16 cellular contexts compared by ENCODE assay signal in genomic region chr3:132083583-132084372, GRCh38. TPM values are rescaled to one million over a fixed set of nuclear protein-coding genes. Genes with fewer than 3 reads are reported as not detected.
DNase-seq lines count a peak whose midpoint lies in the region; ATAC-seq and TF ChIP-seq lines count a peak whose summit lies in the region.
"Had no signal": no experiment of that assay in that cellular context is flagged by ENCODE, and none has a peak within 500 bp of the region (broad histone marks: within the 10 kb centered on the region; RNA-seq: fewer than 3 reads in every experiment).

No MANE protein-coding gene starts in this region.

- H3F3A ChIP-seq in GM23248 (ENCODE audit: insufficient read depth) (peaks cover 6% of the 10 kb centered on the region; the same call in 1 of the 2 replicates), PC-3 (ENCODE audit: low read length, unreplicated experiment) (no peaks in the 10 kb centered on the region)

- H3K27me3 ChIP-seq in GM23248 (replicated peaks; ENCODE audit: insufficient read depth) = no peaks in the 10 kb centered on the region
- H3K27me3 ChIP-seq in PC-3 (ENCODE audit: low read length) = no peaks in the 10 kb centered on the region
- H3K27me3 ChIP-seq: spleen, suprapubic skin had no signal

- 33 to 37% methylated on average over 6 of the region's 6 CpGs for WGBS in GM23248 (ENCODE audit: low coverage in 1 of 2, low lambda C conversion rate in 2 of 2, missing lambda C conversion rate in 2 of 2), 2 experiments

- H3K9me3 ChIP-seq in GM23248 (ENCODE audit: low read depth) = no peaks in the 10 kb centered on the region
- no peaks in the 10 kb centered on the region for H3K9me3 ChIP-seq in PC-3 (ENCODE audit: low read length)
- H3K9me3 ChIP-seq: spleen, suprapubic skin had no signal

- H3K36me3 ChIP-seq in GM23248 (ENCODE audit: low read depth) (no peaks in the 10 kb centered on the region), PC-3 (ENCODE audit: low read depth, low read length) (no peaks in the 10 kb centered on the region)
- H3K36me3 ChIP-seq: spleen, suprapubic skin had no signal

- no peak overlapping the region for H2AFZ ChIP-seq in GM23248
- H2AFZ ChIP-seq in PC-3 (ENCODE audit: low read length) = no peak overlapping the region

- H3K4me1 ChIP-seq in GM23248 (ENCODE audit: insufficient read depth) (peaks cover 7% of the 10 kb centered on the region; the same call in 1 of the 2 replicates), PC-3 (ENCODE audit: insufficient read depth, low read length) (peaks cover 21% of the 10 kb centered on the region)
- H3K4me1 ChIP-seq: spleen, suprapubic skin had no signal

- CTCF ChIA-PET in PC-3 (lab: Charles Lee) = interaction anchor here (0.5 kb wide), 1 partner anchor 185 kb away, joined by 3 read pairs; no protein-coding TSS in a partner anchor

- 0 out of 2 replicates have a peak, but pooled peaks cover 8% of the 10 kb centered on the region for H3K9me2 ChIP-seq in GM23248 (ENCODE audit: insufficient read depth)
- no peaks in the 10 kb centered on the region for H3K9me2 ChIP-seq in PC-3 (replicated peaks; ENCODE audit: low read length)

- H3K9ac ChIP-seq in GM23248 (no peak overlapping the region), PC-3 (ENCODE audit: low read length) (no peak overlapping the region)

- H3K4me3 ChIP-seq in GM23248 (no peak overlapping the region), PC-3 (ENCODE audit: low read length) (no peak overlapping the region)
- H3K4me3 ChIP-seq: spleen, suprapubic skin had no signal

- H3K27ac ChIP-seq in GM23248 (no peak overlapping the region), PC-3 (ENCODE audit: low read length) (no peak overlapping the region), epithelial cell of prostate (no peak overlapping the region), caudate nucleus (ENCODE audit: low read depth, low read length) (no peak overlapping the region)
- H3K27ac ChIP-seq: spleen, suprapubic skin had no signal

- H3K4me2 ChIP-seq in GM23248 (ENCODE audit: unreplicated experiment) = no peak overlapping the region
- no peak overlapping the region for H3K4me2 ChIP-seq in PC-3 (ENCODE audit: low read length)

- ATAC-seq in PC-3 (peak; percentile 85), HG03097 (IDR thresholded peaks at IDR 0.05; ENCODE audit: low FRiP score, unreplicated experiment) (no peak), HG02970 (IDR thresholded peaks at IDR 0.05; ENCODE audit: low FRiP score, unreplicated experiment) (no peak), HG02884 (IDR thresholded peaks at IDR 0.05; ENCODE audit: unreplicated experiment) (no peak)
- ATAC-seq: activated CD4-positive, alpha-beta T cell treated with anti-CD3 and anti-CD28 coated beads for 36 hours had no signal

- H3K79me2 ChIP-seq in GM23248 (ENCODE audit: insufficient read depth) (no peaks in the 10 kb centered on the region), PC-3 (ENCODE audit: low read length) (no peaks in the 10 kb centered on the region)

- intact Hi-C loops in PC-3 (cut with micrococcal nuclease) = loop anchor here (10.0 kb wide), 1 partner anchor 51 kb away; no protein-coding TSS in a partner anchor

- TF ChIP-seq CTCF in PC-3 (conservative IDR thresholded peaks at IDR 0.05; ENCODE audit: low read depth, low read length) = no peak

- no TSS peak for BruUV-seq in PC-3 (replicated peaks; lab: Mats Ljungman, UMichigan)

- peak; percentile 76 for DNase-seq in GM23248
- DNase-seq in PC-3 = peak; percentile 82
- DNase-seq in epithelial cell of prostate (ENCODE audit: low read depth, low spot score) = peak; percentile 56
- DNase-seq in non-pigmented ciliary epithelial cell (ENCODE audit: low read depth) = peak; percentile 67
- no peak for DNase-seq in caudate nucleus (lab: John Stamatoyannopoulos, UW)
- DNase-seq: activated CD4-positive, alpha-beta T cell treated with anti-CD3 and anti-CD28 coated beads for 36 hours; activated T-cell treated with anti-CD3 and anti-CD28 coated beads, Interleukin-2, amount 50 U/mL, for 24 hours; amniotic stem cell; CD4-positive, CD25-positive, alpha-beta regulatory T cell; effector CD4-positive, alpha-beta T cell; nucleus accumbens; spleen had no signal

- H4K20me1 ChIP-seq in GM23248 (ENCODE audit: insufficient read depth) (no peaks in the 10 kb centered on the region), PC-3 (ENCODE audit: low read length) (no peaks in the 10 kb centered on the region)

- POLR2A ChIA-PET in PC-3 (lab: Charles Lee; ENCODE audit: unreplicated experiment) = no interaction called here

- in situ Hi-C loops in GM23248 (cut with MboI) = no loop called here

RNA-seq across cellular contexts. Expression of gene CPNE4, which starts 49.0 kb away (rescaled TPM):
- 0.11 and 0.25 TPM in 2 replicates for total RNA-seq in GM23248 (2014; rRNA removed; shearing (Covaris generic))
- 0.44 and 0.95 TPM in 2 replicates for polyA plus RNA-seq in GM23248 (2016; fragmentation: Nextera tagmentation; extraction: Ambion mirVana)
- not detected in 2 replicates for total RNA-seq in PC-3 (2014; rRNA removed)
- total RNA-seq: activated CD4-positive, alpha-beta T cell treated with anti-CD3 and anti-CD28 coated beads for 36 hours; CD4-positive, CD25-positive, alpha-beta regulatory T cell had no signal
- polyA plus RNA-seq: CD4-positive, CD25-positive, alpha-beta regulatory T cell had no signal

Comparison
In these comparisons a context has a peak if more than half of its experiments do, and no peak if none do; other contexts are left out.
1. DNase-seq: peak in GM23248 (single experiment), PC-3 (single experiment), epithelial cell of prostate (single experiment) and non-pigmented ciliary epithelial cell (single experiment); none in caudate nucleus (0 of 61).